In genomic region chr14:93982684-93983007, GRCh38 we compare ENCODE assay signal across 18 cellular contexts. TPM values are rescaled to one million over a fixed set of nuclear protein-coding genes. Genes with fewer than 3 reads are reported as not detected.
"Had no signal": no experiment of that assay in that cellular context is flagged by ENCODE, and none has a peak within 500 bp of the region (broad histone marks: within the 10 kb centered on the region; RNA-seq: fewer than 3 reads in every experiment).

No MANE protein-coding gene starts in this region.

- H3K27ac ChIP-seq: epithelial cell of prostate, SK-N-MC, upper lobe of right lung, VCaP had no signal

- ATAC-seq: activated CD8-positive, alpha-beta T cell treated with anti-CD3 and anti-CD28 coated beads for 36 hours; effector memory CD8-positive, alpha-beta T cell; left colon; T-cell; upper lobe of right lung had no signal

- H3K4me1 ChIP-seq: upper lobe of right lung had no signal

- H3K36me3 ChIP-seq: upper lobe of right lung had no signal

- H3K4me3 ChIP-seq: SK-N-MC, upper lobe of right lung had no signal

- DNase-seq: activated CD4-positive, alpha-beta T cell treated with anti-CD3 and anti-CD28 coated beads for 4 hours; activated CD8-positive, alpha-beta memory T cell treated with anti-CD3 and anti-CD28 coated beads, Interleukin-2, amount 50 U/mL, for 4 hours; activated CD8-positive, alpha-beta T cell treated with anti-CD3 and anti-CD28 coated beads for 36 hours; activated naive CD4-positive, alpha-beta T cell treated with anti-CD3 and anti-CD28 coated beads for 36 hours; central memory CD4-positive, alpha-beta T cell; effector memory CD8-positive, alpha-beta T cell; left colon; nephron progenitor cell; small intestine; T-cell; upper lobe of right lung had no signal

- H3K27me3 ChIP-seq: upper lobe of right lung had no signal

- H3K9me3 ChIP-seq: upper lobe of right lung had no signal

RNA-seq across cellular contexts. Expression of gene CCDC197, which starts 14.5 kb away (rescaled TPM):
- total RNA-seq: activated CD8-positive, alpha-beta T cell treated with anti-CD3 and anti-CD28 coated beads for 36 hours; activated naive CD4-positive, alpha-beta T cell treated with anti-CD3 and anti-CD28 coated beads for 36 hours; left colon; osteocyte; renal cortical epithelial cell; subcutaneous adipose tissue; T-cell; upper lobe of right lung had no signal
- polyA plus RNA-seq: small intestine had no signal

RNA-seq across cellular contexts. Expression of gene FAM181A, which starts 55.5 kb away (rescaled TPM):
- total RNA-seq: activated CD8-positive, alpha-beta T cell treated with anti-CD3 and anti-CD28 coated beads for 36 hours; activated naive CD4-positive, alpha-beta T cell treated with anti-CD3 and anti-CD28 coated beads for 36 hours; activated T-helper 1 cell treated with anti-CD3 and anti-CD28 coated beads, Interleukin-12 subunit alpha, Interleukin-12 subunit beta, Interleukin-2, Interleukin-4 antibody, amounts not matched to agents 30 ng/mL and 10 ng/mL and 1 ng/mL, durations not matched to agents 14 hours and 24 hours and 36 hours; left colon; osteocyte; renal cortical epithelial cell; subcutaneous adipose tissue; T-cell had no signal
- polyA plus RNA-seq: small intestine had no signal
